ENCODE assay signal across 15 cellular contexts in genomic region chr4:101411926-101412325, GRCh38.
A peak's percentile ranks its signal among the peaks of the same experiment; 100 is the strongest.
DNase-seq lines count a peak whose midpoint lies in the region; ATAC-seq and TF ChIP-seq lines count a peak whose summit lies in the region.
"Had no signal": no experiment of that assay in that cellular context is flagged by ENCODE, and none has a peak within 500 bp of the region (broad histone marks: within the 10 kb centered on the region; RNA-seq: fewer than 3 reads in every experiment).

No MANE protein-coding gene starts in this region.

- H3K36me3 ChIP-seq in RWPE2 (ENCODE audit: low read depth) (no peaks in the 10 kb centered on the region), WERI-Rb-1 (no peaks in the 10 kb centered on the region)

- no peak overlapping the region for H3K27ac ChIP-seq in RWPE2 (ENCODE audit: poor library complexity, severe bottlenecking)
- H3K27ac ChIP-seq in WERI-Rb-1: no peak overlapping the region
- H3K27ac ChIP-seq: KMS-11 had no signal

- peaks cover 8% of the 10 kb centered on the region for H3K36me3 Mint-ChIP-seq in Calu3 (ENCODE audit: insufficient read depth, unreplicated experiment)
- H3K36me3 Mint-ChIP-seq: CD14-positive monocyte; CD8-positive, alpha-beta T cell had no signal

- H3K9me3 ChIP-seq in RWPE2 (ENCODE audit: severe bottlenecking) (no peaks in the 10 kb centered on the region), WERI-Rb-1 (ENCODE audit: severe bottlenecking) (no peaks in the 10 kb centered on the region)

- DNase-seq in Calu3 (no peak), NCI-H748 (lab: John Stamatoyannopoulos, UW; ENCODE audit: unreplicated experiment) (peak; percentile 39), RWPE2 (ENCODE audit: low spot score) (no peak), NCI-H446 (lab: John Stamatoyannopoulos, UW) (no peak), WERI-Rb-1 (no peak), Right ventricle myocardium superior (no peak)
- DNase-seq: CD8-positive, alpha-beta T cell; DMS 273 treated with DMSO at 0.1 percent for 48 hours; DND-41; GDM1; HCEC 1CT had no signal

- CTCF ChIA-PET in Calu3 (lab: Charles Lee): interaction anchor here (0.7 to 1.1 kb wide), 2 partner anchors 63 to 1637 kb away, joined by 3 to 4 read pairs; no protein-coding TSS in a partner anchor

- peaks cover 2% of the 10 kb centered on the region for H3K9me3 Mint-ChIP-seq in Calu3 (ENCODE audit: low read depth, unreplicated experiment)
- H3K9me3 Mint-ChIP-seq: CD8-positive, alpha-beta T cell had no signal

- H3K4me3 ChIP-seq in RWPE2 (ENCODE audit: severe bottlenecking): no peak overlapping the region
- no peak overlapping the region for H3K4me3 ChIP-seq in WERI-Rb-1 (ENCODE audit: low read depth, low read length)

- BruUV-seq in Calu3 (replicated peaks; lab: Mats Ljungman, UMichigan): no TSS peak

- TF ChIP-seq CTCF in Calu3 (IDR thresholded peaks at IDR 0.05; ENCODE audit: unreplicated experiment) (no peak), RWPE2 (IDR thresholded peaks at IDR 0.05; ENCODE audit: poor library complexity, severe bottlenecking) (no peak), WERI-Rb-1 (IDR thresholded peaks at IDR 0.05; ENCODE audit: low read depth, low read length) (no peak)

- no peaks in the 10 kb centered on the region for H3K27me3 ChIP-seq in RWPE2 (ENCODE audit: insufficient read depth, poor library complexity, severe bottlenecking)
- H3K27me3 ChIP-seq in WERI-Rb-1 (ENCODE audit: insufficient read depth, low read depth, severe bottlenecking): no peaks in the 10 kb centered on the region

- peaks cover 9% of the 10 kb centered on the region for H3K4me1 Mint-ChIP-seq in Calu3 (ENCODE audit: low read depth, unreplicated experiment)
- H3K4me1 Mint-ChIP-seq: CD14-positive monocyte had no signal

- intact Hi-C loops in Calu3 (cut with micrococcal nuclease; ENCODE audit: unreplicated experiment): loop anchor here (10.0 kb wide), 1 partner anchor 57 kb away; no protein-coding TSS in a partner anchor
- intact Hi-C loops in Right ventricle myocardium superior (cut with DNase I): no loop called here

- H3K4me3 Mint-ChIP-seq in Calu3 (ENCODE audit: low read depth, unreplicated experiment): peak overlapping the region; percentile 80
- H3K4me3 Mint-ChIP-seq: CD14-positive monocyte had no signal

- peak overlapping the region; percentile 89 for H3K27ac Mint-ChIP-seq in Calu3 (ENCODE audit: unreplicated experiment)
- H3K27ac Mint-ChIP-seq: CD14-positive monocyte; CD8-positive, alpha-beta T cell had no signal

- ATAC-seq in RWPE2 (ENCODE audit: low read depth) (peak; percentile 50), GM19035 (IDR thresholded peaks at IDR 0.05; ENCODE audit: unreplicated experiment) (no peak), Right ventricle myocardium superior (ENCODE audit: poor library complexity) (no peak)
- ATAC-seq: CD8-positive, alpha-beta T cell; HepG2 had no signal

- H3K4me1 ChIP-seq in RWPE2 (ENCODE audit: insufficient read depth, poor library complexity, severe bottlenecking): peaks cover 6% of the 10 kb centered on the region

- no peaks in the 10 kb centered on the region for H3K27me3 Mint-ChIP-seq in Calu3 (ENCODE audit: unreplicated experiment)
